ENCODE assay signal across 20 cellular contexts in the genomic region with DNA sequence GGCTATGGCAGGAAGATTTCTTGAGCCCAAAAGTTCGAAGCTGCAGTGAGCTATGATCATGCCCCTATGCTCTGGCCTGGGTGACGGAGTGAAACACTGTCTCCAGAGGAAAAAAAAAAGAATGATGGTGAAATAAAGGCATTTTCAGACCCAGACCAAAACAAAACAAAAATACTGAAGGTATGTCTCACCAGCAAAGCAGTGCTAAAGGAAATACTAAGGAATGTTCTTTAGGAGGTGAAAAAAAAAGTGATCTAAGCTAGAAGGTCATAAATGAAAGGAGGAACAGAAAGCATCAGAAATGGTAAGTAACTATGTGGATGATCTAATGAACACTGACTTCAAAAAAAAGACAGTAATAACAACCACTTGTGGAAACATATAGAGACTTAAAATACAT. TPM values are rescaled to one million over a fixed set of nuclear protein-coding genes. Genes with fewer than 3 reads are reported as not detected.
A peak's percentile ranks its signal among the peaks of the same experiment; 100 is the strongest.
DNase-seq lines count a peak whose midpoint lies in the region; ATAC-seq, FAIRE-seq and TF ChIP-seq lines count a peak whose summit lies in the region.
"Had no signal": no experiment of that assay in that cellular context is flagged by ENCODE, and none has a peak within 500 bp of the region (broad histone marks: within the 10 kb centered on the region; RNA-seq: fewer than 3 reads in every experiment).

No MANE protein-coding gene starts in this region.

- no peaks in the 10 kb centered on the region for H3K27me3 Mint-ChIP-seq in activated T-cell treated with anti-CD3 and anti-CD28 coated beads, Interleukin-2, amount 50 U/mL, for 72 hours (ENCODE audit: low read depth)
- no peaks in the 10 kb centered on the region for H3K27me3 Mint-ChIP-seq in astrocyte (ENCODE audit: low read depth, unreplicated experiment)
- H3K27me3 Mint-ChIP-seq: B cell; CD4-positive, CD25-positive, alpha-beta regulatory T cell had no signal

- no peak for DNase-seq in activated T-cell treated with anti-CD3 and anti-CD28 coated beads, Interleukin-2, amount 50 U/mL, for 72 hours
- DNase-seq in activated T-cell treated with anti-CD3 and anti-CD28 coated beads, Interleukin-2, amount 50 U/mL, for 1 hour, result no peak
- DNase-seq in astrocyte (ENCODE audit: low read depth) (no peak), iris pigment epithelial cell (ENCODE audit: low read depth) (peak; percentile 82)
- DNase-seq: Caco-2; CD4-positive, CD25-positive, alpha-beta regulatory T cell; GOT3; KBM-7; NCI-H1436; NCI-H2029; NCI-H2171 treated with DMSO at 0.1 percent for 48 hours; NCI-H510A; NCI-H774 had no signal

- H3K4me3 ChIP-seq in astrocyte (ENCODE audit: insufficient read depth, low read depth, low read length), result no peak overlapping the region

- peaks cover 92% of the 10 kb centered on the region for H3K79me2 ChIP-seq in astrocyte (ENCODE audit: insufficient read depth, low read length)

- peaks cover 48% of the 10 kb centered on the region for H3K36me3 ChIP-seq in astrocyte (ENCODE audit: insufficient read depth, low read length)

- no peaks in the 10 kb centered on the region for H3K4me1 ChIP-seq in astrocyte (ENCODE audit: insufficient read depth, low read length)
- H3K4me1 ChIP-seq: Caco-2 had no signal

- peaks cover 9% of the 10 kb centered on the region for H3K4me1 Mint-ChIP-seq in activated T-cell treated with anti-CD3 and anti-CD28 coated beads, Interleukin-2, amount 50 U/mL, for 72 hours (ENCODE audit: low read depth)
- peaks cover 8% of the 10 kb centered on the region for H3K4me1 Mint-ChIP-seq in astrocyte (ENCODE audit: low read depth, unreplicated experiment)

- no peak overlapping the region for H2AFZ ChIP-seq in astrocyte (ENCODE audit: low read depth, low read length)

- H3K9me3 Mint-ChIP-seq in activated T-cell treated with anti-CD3 and anti-CD28 coated beads, Interleukin-2, amount 50 U/mL, for 72 hours, result peaks cover 0 to 3% of the 10 kb centered on the region in 2 donors
- H3K9me3 Mint-ChIP-seq in astrocyte (ENCODE audit: unreplicated experiment), result no peaks in the 10 kb centered on the region

- H3K4me3 Mint-ChIP-seq in activated T-cell treated with anti-CD3 and anti-CD28 coated beads, Interleukin-2, amount 50 U/mL, for 72 hours, result no peak overlapping the region
- H3K4me3 Mint-ChIP-seq in astrocyte (ENCODE audit: unreplicated experiment), result peak overlapping the region; percentile 60
- H3K4me3 Mint-ChIP-seq: B cell; CD4-positive, CD25-positive, alpha-beta regulatory T cell had no signal

- H3K27ac ChIP-seq in astrocyte (ENCODE audit: low read depth, low read length), result peak overlapping the region; percentile 49
- H3K27ac ChIP-seq: 22Rv1 had no signal

- no peak overlapping the region for H3K4me2 ChIP-seq in astrocyte (ENCODE audit: low read length)

- TF ChIP-seq CTCF in astrocyte (IDR thresholded peaks at IDR 0.05; ENCODE audit: insufficient read depth, low read depth, low read length), result no peak

- H3K36me3 Mint-ChIP-seq in activated T-cell treated with anti-CD3 and anti-CD28 coated beads, Interleukin-2, amount 50 U/mL, for 72 hours (ENCODE audit: insufficient read depth in 2 of 2), result peaks cover 21 to 49% of the 10 kb centered on the region in 2 donors
- H3K36me3 Mint-ChIP-seq in astrocyte (ENCODE audit: low read depth, unreplicated experiment), result peaks cover 9% of the 10 kb centered on the region

- peak; percentile 65 for FAIRE-seq in astrocyte (lab: Jason Lieb, UNC)

- H3K9ac ChIP-seq in astrocyte (ENCODE audit: low read length), result peak overlapping the region; percentile 26

- peaks cover 25% of the 10 kb centered on the region for H4K20me1 ChIP-seq in astrocyte (ENCODE audit: insufficient read depth, low read length)

- H3K27ac Mint-ChIP-seq in activated T-cell treated with anti-CD3 and anti-CD28 coated beads, Interleukin-2, amount 50 U/mL, for 72 hours, result peak overlapping the region; percentile 16
- H3K27ac Mint-ChIP-seq in astrocyte (ENCODE audit: unreplicated experiment), result peak overlapping the region; percentile 47
- H3K27ac Mint-ChIP-seq: B cell; CD4-positive, CD25-positive, alpha-beta regulatory T cell had no signal

- peaks cover 3% of the 10 kb centered on the region for H3K9me3 ChIP-seq in astrocyte (ENCODE audit: insufficient read depth, low read depth, low read length)
- H3K9me3 ChIP-seq: Caco-2 had no signal

- H3K27me3 ChIP-seq in astrocyte (ENCODE audit: insufficient read depth, low read length), result no peaks in the 10 kb centered on the region

- no peak for ATAC-seq in activated T-cell treated with anti-CD3 and anti-CD28 coated beads, Interleukin-2, amount 50 U/mL, for 72 hours (replicated peaks in 1 of 2)
- ATAC-seq in HG02642 (IDR thresholded peaks at IDR 0.05; ENCODE audit: poor library complexity, unreplicated experiment) (no peak), GM19463 (IDR thresholded peaks at IDR 0.05; ENCODE audit: unreplicated experiment) (no peak), GM19455 (IDR thresholded peaks at IDR 0.05; ENCODE audit: unreplicated experiment) (no peak), HG02884 (IDR thresholded peaks at IDR 0.05; ENCODE audit: unreplicated experiment) (no peak)
- ATAC-seq: Panc1 had no signal

RNA-seq across cellular contexts. Expression of gene SS18, which starts 18.7 kb away (rescaled TPM):
- 10 to 100 TPM; 58.6 to 59.9 TPM for total RNA-seq in activated T-cell treated with anti-CD3 and anti-CD28 coated beads, Interleukin-2, amount 50 U/mL, for 72 hours
- total RNA-seq in astrocyte, result 113 and 120 TPM in 2 replicates
